27 cellular contexts compared by ENCODE assay signal in the genomic region with DNA sequence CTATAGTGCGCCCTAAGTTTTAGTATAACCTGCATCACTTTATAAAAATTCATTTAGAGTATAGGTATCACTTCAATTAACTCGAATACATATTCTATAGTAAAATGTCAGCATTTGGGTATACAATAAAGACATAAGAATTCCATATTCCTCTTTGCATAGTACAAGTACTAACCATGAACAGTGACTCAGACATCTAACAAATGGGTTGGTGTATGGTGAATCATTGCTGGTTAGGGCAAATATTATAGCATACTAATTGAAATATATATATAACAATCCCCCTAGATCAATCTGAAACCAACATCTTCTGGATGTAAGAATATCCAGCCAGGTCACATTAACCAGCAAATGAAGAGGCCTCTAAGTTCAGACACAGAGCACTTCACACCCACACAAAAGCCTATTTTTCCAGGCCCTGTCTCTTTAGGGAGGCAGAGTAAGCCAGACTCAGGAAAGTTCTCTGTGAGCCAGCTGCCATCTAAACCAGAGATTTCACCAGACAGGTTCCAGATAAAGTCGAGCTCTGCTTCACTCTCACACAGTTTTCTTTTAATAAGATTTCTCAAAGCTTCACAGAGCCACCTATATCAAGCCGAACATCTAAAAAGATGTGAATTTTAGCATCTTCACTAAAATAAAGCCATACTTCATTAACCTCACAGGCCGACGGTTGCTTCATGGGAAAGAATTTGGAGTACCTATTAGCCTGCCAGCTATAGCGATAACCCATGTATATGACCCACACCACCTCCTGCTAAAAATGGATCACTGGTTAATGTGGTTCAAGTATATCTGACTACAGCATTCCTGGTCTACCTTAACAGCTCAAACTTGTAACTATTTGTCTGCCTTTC.
DNase-seq lines count a peak whose midpoint lies in the region; ATAC-seq lines count a peak whose summit lies in the region.
"Had no signal": no experiment of that assay in that cellular context is flagged by ENCODE, and none has a peak within 500 bp of the region (broad histone marks: within the 10 kb centered on the region; RNA-seq: fewer than 3 reads in every experiment).

No MANE protein-coding gene starts in this region.

- DNase-seq in adipocyte (ENCODE audit: low read depth) (peak; percentile 11), mesendoderm (peak; percentile 14)
- DNase-seq in activated CD8-positive, alpha-beta memory T cell treated with anti-CD3 and anti-CD28 coated beads, Interleukin-2, amount 10 ng/mL, durations not matched to agents 7 days and 5 days, result no peak
- DNase-seq: activated gamma-delta T cell; adrenal gland; CD4-positive, CD25-positive, alpha-beta regulatory T cell; central memory CD4-positive, alpha-beta T cell; dorsolateral prefrontal cortex; foreskin melanocyte; GDM1; kidney; NCI-H1694; NCI-H526 treated with DMSO at 0.1 percent for 48 hours; nephron progenitor cell; OCI-M1; small intestine; stimulated activated naive CD4-positive, alpha-beta T cell treated with Interleukin-2 at 50 U/mL for 16 hours; thyroid gland; WERI-Rb-1 had no signal

- WGBS in mesendoderm (ENCODE audit: extremely low coverage, insufficient coverage, low lambda C conversion rate), result no CpG with 5 or more reads among the region's 7 CpGs

- H3K9me3 ChIP-seq in adipocyte (ENCODE audit: control insufficient read depth, low read length), result peaks cover 3% of the 10 kb centered on the region
- H3K9me3 ChIP-seq: adrenal gland, prostate gland, SJSA1, thyroid gland had no signal

- CTCF ChIA-PET in activated CD8-positive, alpha-beta memory T cell treated with anti-CD3 and anti-CD28 coated beads, Interleukin-2, amount 10 ng/mL, durations not matched to agents 7 days and 5 days (lab: Charles Lee), result no interaction called here

- peak; percentile 19 for ATAC-seq in GM18511 (IDR thresholded peaks at IDR 0.05; ENCODE audit: unreplicated experiment)
- ATAC-seq in HG02678 (IDR thresholded peaks at IDR 0.05; ENCODE audit: unreplicated experiment), result peak; percentile 38
- ATAC-seq in GM18498 (IDR thresholded peaks at IDR 0.05; ENCODE audit: unreplicated experiment), result no peak
- no peak for ATAC-seq in activated CD8-positive, alpha-beta memory T cell treated with anti-CD3 and anti-CD28 coated beads, Interleukin-2, amount 10 ng/mL, durations not matched to agents 7 days and 5 days
- ATAC-seq in HG02884 (IDR thresholded peaks at IDR 0.05; ENCODE audit: unreplicated experiment), result no peak
- ATAC-seq: K562 had no signal

- no peak overlapping the region for H4K8ac ChIP-seq in mesendoderm (ENCODE audit: low read depth, low read length)

- no peaks in the 10 kb centered on the region for H3K36me3 ChIP-seq in adipocyte (ENCODE audit: control insufficient read depth, insufficient read depth, low read length, severe bottlenecking)
- H3K36me3 ChIP-seq in mesendoderm (ENCODE audit: control insufficient read depth, insufficient read depth, low read length), result no peaks in the 10 kb centered on the region
- H3K36me3 ChIP-seq: adrenal gland, prostate gland, SJSA1, thyroid gland, WERI-Rb-1 had no signal

- H3K27ac ChIP-seq in mesendoderm (ENCODE audit: low read depth, low read length), result peak overlapping the region; percentile 36
- H3K27ac ChIP-seq: adrenal gland, prostate gland, SJSA1, thyroid gland, WERI-Rb-1 had no signal

- peak overlapping the region; percentile 34 for H3K56ac ChIP-seq in mesendoderm (ENCODE audit: low read length)

- H2BK120ac ChIP-seq in mesendoderm (ENCODE audit: low read depth, low read length), result peak overlapping the region; percentile 45

- H3K27me3 ChIP-seq in adipocyte (replicated peaks; ENCODE audit: control insufficient read depth, insufficient read depth, low read length) (no peaks in the 10 kb centered on the region), mesendoderm (ENCODE audit: insufficient read depth, low read length, poor library complexity) (no peaks in the 10 kb centered on the region)
- H3K27me3 ChIP-seq: adrenal gland, SJSA1, thyroid gland had no signal

- H3K4me3 ChIP-seq in adipocyte (ENCODE audit: low read length) (no peak overlapping the region), mesendoderm (ENCODE audit: low read length) (no peak overlapping the region)
- H3K4me3 ChIP-seq: adrenal gland, dorsolateral prefrontal cortex, K562, prostate gland, SJSA1, thyroid gland had no signal

- no peak overlapping the region for H3K23ac ChIP-seq in mesendoderm (ENCODE audit: low read length)

- no peaks in the 10 kb centered on the region for H3K4me1 ChIP-seq in adipocyte (ENCODE audit: control insufficient read depth, insufficient read depth, low read length)
- no peaks in the 10 kb centered on the region for H3K4me1 ChIP-seq in mesendoderm (ENCODE audit: control insufficient read depth, low read depth, low read length)
- H3K4me1 ChIP-seq: adrenal gland, prostate gland, SJSA1, thyroid gland had no signal

- no peak overlapping the region for H3K4me2 ChIP-seq in mesendoderm (ENCODE audit: low read length)

- no peak overlapping the region for H2BK15ac ChIP-seq in mesendoderm (replicated peaks; ENCODE audit: low read depth)

- no peaks in the 10 kb centered on the region for H3K36me3 Mint-ChIP-seq in activated CD8-positive, alpha-beta memory T cell treated with anti-CD3 and anti-CD28 coated beads, Interleukin-2, amount 10 ng/mL, durations not matched to agents 7 days and 5 days

- no peaks in the 10 kb centered on the region for H3K4me1 Mint-ChIP-seq in activated CD8-positive, alpha-beta memory T cell treated with anti-CD3 and anti-CD28 coated beads, Interleukin-2, amount 10 ng/mL, durations not matched to agents 7 days and 5 days
- H3K4me1 Mint-ChIP-seq: CD4-positive, CD25-positive, alpha-beta regulatory T cell had no signal

- H3K27ac Mint-ChIP-seq in activated CD8-positive, alpha-beta memory T cell treated with anti-CD3 and anti-CD28 coated beads, Interleukin-2, amount 10 ng/mL, durations not matched to agents 7 days and 5 days, result no peak overlapping the region
- H3K27ac Mint-ChIP-seq: CD4-positive, CD25-positive, alpha-beta regulatory T cell; nephron progenitor cell; T-helper 1 cell treated with Interleukin-12 subunit alpha and Interleukin-12 subunit beta and Interleukin-4 antibody, amounts not matched to agents 30 μg/mL and 1 μg/mL, for 36 hours had no signal

- H3K4ac ChIP-seq in mesendoderm (ENCODE audit: low read depth, low read length), result no peak overlapping the region

- H3K4me3 Mint-ChIP-seq in activated CD8-positive, alpha-beta memory T cell treated with anti-CD3 and anti-CD28 coated beads, Interleukin-2, amount 10 ng/mL, durations not matched to agents 7 days and 5 days, result no peak overlapping the region
- H3K4me3 Mint-ChIP-seq: CD4-positive, CD25-positive, alpha-beta regulatory T cell; nephron progenitor cell; T-helper 1 cell treated with Interleukin-12 subunit alpha and Interleukin-12 subunit beta and Interleukin-4 antibody, amounts not matched to agents 30 μg/mL and 1 μg/mL, for 36 hours had no signal

- H3K9me3 Mint-ChIP-seq in activated CD8-positive, alpha-beta memory T cell treated with anti-CD3 and anti-CD28 coated beads, Interleukin-2, amount 10 ng/mL, durations not matched to agents 7 days and 5 days (ENCODE audit: low read depth), result no peaks in the 10 kb centered on the region
- H3K9me3 Mint-ChIP-seq: T-helper 1 cell treated with Interleukin-12 subunit alpha and Interleukin-12 subunit beta and Interleukin-4 antibody, amounts not matched to agents 30 μg/mL and 1 μg/mL, for 36 hours had no signal

- H3K27me3 Mint-ChIP-seq in activated CD8-positive, alpha-beta memory T cell treated with anti-CD3 and anti-CD28 coated beads, Interleukin-2, amount 10 ng/mL, durations not matched to agents 7 days and 5 days, result peaks cover 14% of the 10 kb centered on the region

- H3K79me1 ChIP-seq in mesendoderm (ENCODE audit: low read length), result no peaks in the 10 kb centered on the region

- no peak overlapping the region for H2AK5ac ChIP-seq in mesendoderm (ENCODE audit: low read length)

- no peak overlapping the region for H4K5ac ChIP-seq in mesendoderm (ENCODE audit: low read length)

- H3K18ac ChIP-seq in mesendoderm (ENCODE audit: low read length), result peak overlapping the region; percentile 28

- no peak overlapping the region for H3K9ac ChIP-seq in adipocyte (ENCODE audit: low read length)
- no peak overlapping the region for H3K9ac ChIP-seq in mesendoderm (ENCODE audit: low read length)

- H3K79me2 ChIP-seq in mesendoderm (ENCODE audit: control insufficient read depth, insufficient read depth, low read length), result no peaks in the 10 kb centered on the region

- H2BK5ac ChIP-seq in mesendoderm (ENCODE audit: low read length), result no peak overlapping the region

Comparison
In these comparisons a context has a peak if more than half of its experiments do, and no peak if none do; other contexts are left out.
1. ATAC-seq: peak in GM18511 (single experiment) and HG02678 (single experiment); none in GM18498 (single experiment), activated CD8-positive, alpha-beta memory T cell treated with anti-CD3 and anti-CD28 coated beads, Interleukin-2, amount 10 ng/mL, durations not matched to agents 7 days and 5 days (single experiment) and HG02884 (single experiment).